ENCODE assay signal across 10 cellular contexts in genomic region chr19:2616741-2617392, GRCh38.
DNase-seq lines count a peak whose midpoint lies in the region; ATAC-seq and TF ChIP-seq lines count a peak whose summit lies in the region.
"Had no signal": no experiment of that assay in that cellular context is flagged by ENCODE, and none has a peak within 500 bp of the region (broad histone marks: within the 10 kb centered on the region; RNA-seq: fewer than 3 reads in every experiment).

No MANE protein-coding gene starts in this region.

- DNase-seq in stimulated activated CD4-positive, alpha-beta T cell treated with anti-CD3 and anti-CD28 coated beads, Interleukin-1b, Interleukin-23, amount 100 ng/mL, for 48 hours = peak; percentile 60
- DNase-seq in stimulated activated CD4-positive, alpha-beta T cell treated with anti-CD3 and anti-CD28 coated beads, Interleukin-4, amount 100 ng/mL, for 24 hours = no peak
- peak; percentile 57 for DNase-seq in activated CD4-positive, alpha-beta memory T cell treated with anti-CD3 and anti-CD28 coated beads, Interleukin-2, amount 10 ng/mL, durations not matched to agents 7 days and 5 days
- peak; percentile 85 for DNase-seq in upper lobe of right lung
- no peak for DNase-seq in H9
- DNase-seq: activated CD4-positive, CD25-positive, alpha-beta regulatory T cell; mesendoderm had no signal

- intact Hi-C loops in upper lobe of right lung (cut with DNase I) = loop anchor here (10.0 kb wide), 1 partner anchor 142 kb away; the partner anchor contains the start of gene GADD45B

- WGBS in liver = 59% methylated on average over 13 of the region's 13 CpGs
- WGBS in H9 (ENCODE audit: extremely low coverage, insufficient read length, low lambda C conversion rate) = no CpG with 5 or more reads among the region's 13 CpGs

- H2BK5ac ChIP-seq in H9 (ENCODE audit: insufficient read length, low read length) = no peak overlapping the region

- no peak overlapping the region for H3K14ac ChIP-seq in H9 (ENCODE audit: insufficient read depth, low read length)

- no peak overlapping the region for H2BK20ac ChIP-seq in H9 (ENCODE audit: low read depth, low read length, poor library complexity, severe bottlenecking)

- H3T11ph ChIP-seq in H9 (ENCODE audit: low read length) = no peak overlapping the region

- TF ChIP-seq RAD21 in liver (IDR thresholded peaks at IDR 0.05) = peak in 1 of 2 donors; percentile 18

- H3K4me2 ChIP-seq in H9 (ENCODE audit: insufficient read depth, insufficient read length, low read length) = no peak overlapping the region

- H3K4me1 ChIP-seq in liver (ENCODE audit: control insufficient read depth in 4 of 4, insufficient read depth in 4 of 4, low read length in 3 of 4) = peaks cover 0 to 15% (median 11%) of the 10 kb centered on the region in 4 donors
- peaks cover 56% of the 10 kb centered on the region for H3K4me1 ChIP-seq in upper lobe of right lung
- peaks cover 2% of the 10 kb centered on the region; the same call in 1 of the 2 replicates for H3K4me1 ChIP-seq in H9 (ENCODE audit: insufficient read depth, low read length)

- no peak overlapping the region for H3K56ac ChIP-seq in H9 (ENCODE audit: insufficient read length, low read depth, low read length)

- H3K27ac ChIP-seq in liver (ENCODE audit: low read depth in 1 of 2, low read length in 2 of 2) (peak overlapping the region; percentile 47 to 56), upper lobe of right lung (peak overlapping the region; percentile 17), H9 (ENCODE audit: insufficient read length, low read depth, low read length) (no peak overlapping the region)

- peak; percentile 75 for ATAC-seq in upper lobe of right lung
- no peak for ATAC-seq in GM21576 (IDR thresholded peaks at IDR 0.05; ENCODE audit: unreplicated experiment)
- ATAC-seq in GM18502 (IDR thresholded peaks at IDR 0.05; ENCODE audit: poor library complexity, unreplicated experiment) = no peak

- no peak overlapping the region for H3K4ac ChIP-seq in H9 (ENCODE audit: low read depth, low read length)

- peak overlapping the region in 1 of 2 donors; percentile 37 for H3K9ac ChIP-seq in liver (ENCODE audit: low read depth in 1 of 2, low read length in 2 of 2)
- no peak overlapping the region for H3K9ac ChIP-seq in H9 (ENCODE audit: extremely low read depth, insufficient read length, low read length)

- TF ChIP-seq CTCF in liver (IDR thresholded peaks at IDR 0.05; ENCODE audit: low read depth, low read length, missing input control) (no peak), upper lobe of right lung (IDR thresholded peaks at IDR 0.05) (no peak), H9 (conservative IDR thresholded peaks at IDR 0.05) (no peak)

- H3K27ac Mint-ChIP-seq in activated CD4-positive, alpha-beta memory T cell treated with anti-CD3 and anti-CD28 coated beads, Interleukin-2, amount 10 ng/mL, durations not matched to agents 7 days and 5 days = peak overlapping the region; percentile 87
- no peak overlapping the region; a peak in 1 of 7 replicates for H3K27ac Mint-ChIP-seq in H9

- no peak overlapping the region for H3K23ac ChIP-seq in H9 (ENCODE audit: insufficient read length, low read depth, low read length)

- H4K91ac ChIP-seq in H9 (ENCODE audit: insufficient read length, low read depth, low read length) = no peak overlapping the region

- H3K23me2 ChIP-seq in H9 (ENCODE audit: insufficient read length, low read depth, low read length, poor library complexity, severe bottlenecking) = no peaks in the 10 kb centered on the region

- H3K36me3 Mint-ChIP-seq in activated CD4-positive, alpha-beta memory T cell treated with anti-CD3 and anti-CD28 coated beads, Interleukin-2, amount 10 ng/mL, durations not matched to agents 7 days and 5 days (ENCODE audit: low read depth) = no peaks in the 10 kb centered on the region
- H3K36me3 Mint-ChIP-seq in H9 (ENCODE audit: insufficient read depth in 1 of 3, low read depth in 3 of 3) = peaks cover 2 to 5% (median 4%) of the 10 kb centered on the region in 3 experiments; a peak in 4 of 7 replicates

- H3K9me3 Mint-ChIP-seq in activated CD4-positive, alpha-beta memory T cell treated with anti-CD3 and anti-CD28 coated beads, Interleukin-2, amount 10 ng/mL, durations not matched to agents 7 days and 5 days = no peaks in the 10 kb centered on the region
- peaks cover 8 to 13% of the 10 kb centered on the region in 2 experiments for H3K9me3 Mint-ChIP-seq in H9

- H3K27me3 ChIP-seq in liver (ENCODE audit: control insufficient read depth in 4 of 4, insufficient read depth in 4 of 4, low read length in 3 of 4) = no peaks in the 10 kb centered on the region
- H3K27me3 ChIP-seq in upper lobe of right lung = no peaks in the 10 kb centered on the region
- no peaks in the 10 kb centered on the region for H3K27me3 ChIP-seq in H9 (ENCODE audit: insufficient read depth, low read length)

- CTCF ChIA-PET in activated CD4-positive, alpha-beta memory T cell treated with anti-CD3 and anti-CD28 coated beads, Interleukin-2, amount 10 ng/mL, durations not matched to agents 7 days and 5 days (lab: Charles Lee) = interaction anchor here (0.7 to 1.9 kb wide), 9 partner anchors 9 to 225 kb away, joined by 3 to 10 read pairs (median 4); partner anchors contain the start of genes GADD45B and LMNB2

- H3K4me3 ChIP-seq in liver (ENCODE audit: low read depth in 1 of 3, low read length in 3 of 3) = no peak overlapping the region
- no peak overlapping the region for H3K4me3 ChIP-seq in upper lobe of right lung

- H3K4me1 Mint-ChIP-seq in activated CD4-positive, alpha-beta memory T cell treated with anti-CD3 and anti-CD28 coated beads, Interleukin-2, amount 10 ng/mL, durations not matched to agents 7 days and 5 days = peaks cover 68% of the 10 kb centered on the region
- peaks cover 11 to 12% of the 10 kb centered on the region in 2 experiments for H3K4me1 Mint-ChIP-seq in H9

- H2BK12ac ChIP-seq in H9 (ENCODE audit: insufficient read length, low read depth, low read length) = no peak overlapping the region

- no peaks in the 10 kb centered on the region for H3K36me3 ChIP-seq in liver (ENCODE audit: control insufficient read depth in 4 of 4, insufficient read depth in 3 of 4, low read depth in 1 of 4, low read length in 3 of 4)
- H3K36me3 ChIP-seq in upper lobe of right lung = no peaks in the 10 kb centered on the region

- H2AFZ ChIP-seq in H9 (ENCODE audit: low read length) = no peak overlapping the region

- H2BK120ac ChIP-seq in H9 (ENCODE audit: low read depth, low read length, poor library complexity, severe bottlenecking) = no peak overlapping the region

- H3K79me1 ChIP-seq in H9 (ENCODE audit: insufficient read depth, low read depth, low read length, poor library complexity, severe bottlenecking) = no peaks in the 10 kb centered on the region

- H3K4me3 Mint-ChIP-seq in activated CD4-positive, alpha-beta memory T cell treated with anti-CD3 and anti-CD28 coated beads, Interleukin-2, amount 10 ng/mL, durations not matched to agents 7 days and 5 days = no peak overlapping the region
- H3K4me3 Mint-ChIP-seq in H9 = no peak overlapping the region

- no peaks in the 10 kb centered on the region for H3K9me3 ChIP-seq in liver (ENCODE audit: control insufficient read depth in 4 of 4, low read length in 3 of 4)
- H3K9me3 ChIP-seq in upper lobe of right lung = no peaks in the 10 kb centered on the region
- no peaks in the 10 kb centered on the region for H3K9me3 ChIP-seq in H9 (ENCODE audit: control insufficient read depth, low read depth, low read length)

- H3K27me3 Mint-ChIP-seq in activated CD4-positive, alpha-beta memory T cell treated with anti-CD3 and anti-CD28 coated beads, Interleukin-2, amount 10 ng/mL, durations not matched to agents 7 days and 5 days = peaks cover 2% of the 10 kb centered on the region
- peaks cover 23% of the 10 kb centered on the region for H3K27me3 Mint-ChIP-seq in H9 (ENCODE audit: low read depth)

- H2AK5ac ChIP-seq in H9 (ENCODE audit: insufficient read length, low read length) = no peak overlapping the region

- no peak overlapping the region for H2BK15ac ChIP-seq in H9 (ENCODE audit: low read depth, low read length)

- POLR2A ChIA-PET in activated CD4-positive, alpha-beta memory T cell treated with anti-CD3 and anti-CD28 coated beads, Interleukin-2, amount 10 ng/mL, durations not matched to agents 7 days and 5 days (lab: Charles Lee) = interaction anchor here (0.5 to 10.6 kb wide), 5 partner anchors 11 to 712 kb away, joined by 3 to 220 read pairs (median 3); partner anchors contain the start of genes GADD45B and LMNB2

- no peaks in the 10 kb centered on the region for H3K79me2 ChIP-seq in H9 (ENCODE audit: insufficient read depth, low read length)

- H3K18ac ChIP-seq in H9 (ENCODE audit: insufficient read length, low read depth, low read length) = no peak overlapping the region

- no peak overlapping the region for H4K8ac ChIP-seq in H9 (replicated peaks; ENCODE audit: insufficient read length, low read depth, low read length)

- no peaks in the 10 kb centered on the region for H4K20me1 ChIP-seq in H9 (ENCODE audit: control insufficient read depth, insufficient read depth, insufficient read length)

- no peak overlapping the region for H4K5ac ChIP-seq in H9 (ENCODE audit: insufficient read length, low read depth, low read length)

TF ChIP-seq in liver, 16 proteins besides CTCF, POLR2A, EP300 and RAD21 (continues in another document):
- TF ChIP-seq EGR1 (IDR thresholded peaks at IDR 0.05; ENCODE audit: low read depth in 2 of 2) (no peak), HNF4A (conservative IDR thresholded peaks at IDR 0.05) (peak; percentile 23 to 31), HNF4G (IDR thresholded peaks at IDR 0.05) (no peak), JUND (IDR thresholded peaks at IDR 0.05) (peak in 1 of 2 donors; percentile 18), YY1 (IDR thresholded peaks at IDR 0.05) (no peak), ZBTB33 (IDR thresholded peaks at IDR 0.05) (no peak), GABPA (IDR thresholded peaks at IDR 0.05 in 1 of 2, conservative IDR thresholded peaks at IDR 0.05 in 1 of 2) (peak in 1 of 2 donors; percentile 64), NR2F2 (IDR thresholded peaks at IDR 0.05) (no peak), FOXA2 (IDR thresholded peaks at IDR 0.05) (no peak), TAF1 (conservative IDR thresholded peaks at IDR 0.05) (no peak), RXRA (IDR thresholded peaks at IDR 0.05) (peak; percentile 49 to 63)

Comparison
In these comparisons a context has a peak if more than half of its experiments do, and no peak if none do; other contexts are left out.
1. DNase-seq: peak in stimulated activated CD4-positive, alpha-beta T cell treated with anti-CD3 and anti-CD28 coated beads, Interleukin-1b, Interleukin-23, amount 100 ng/mL, for 48 hours (single experiment), activated CD4-positive, alpha-beta memory T cell treated with anti-CD3 and anti-CD28 coated beads, Interleukin-2, amount 10 ng/mL, durations not matched to agents 7 days and 5 days (single experiment) and upper lobe of right lung (single experiment); none in stimulated activated CD4-positive, alpha-beta T cell treated with anti-CD3 and anti-CD28 coated beads, Interleukin-4, amount 100 ng/mL, for 24 hours (single experiment) and H9 (single experiment).